ENCODE assay signal across 8 cellular contexts in genomic region chr14:52791204-52792096, GRCh38. TPM values are rescaled to one million over a fixed set of nuclear protein-coding genes. Genes with fewer than 3 reads are reported as not detected.
DNase-seq lines count a peak whose midpoint lies in the region; ATAC-seq, FAIRE-seq and TF ChIP-seq lines count a peak whose summit lies in the region.

GNPNAT1 (minus strand) TSS chr14:52791607; CDS start chr14:52784650, 6,957 bp downstream.

- peak in 1 of 2 donors; percentile 74 for TF ChIP-seq POLR2A in thyroid gland (IDR thresholded peaks at IDR 0.05)

- peak within 1 kb of the TSS; percentile 94 for H3K4me3 Mint-ChIP-seq in activated naive CD8-positive, alpha-beta T cell treated with anti-CD3 and anti-CD28 coated beads, Interleukin-2, amount 50 U/mL, for 24 hours

- intact Hi-C loops in Right ventricle myocardium superior (cut with DNase I) (no loop called here), pancreas (cut with DNase I) (no loop called here), thyroid gland (cut with DNase I) (no loop called here)

- no peaks in the 10 kb centered on the region for H3K27me3 ChIP-seq in pancreas
- H3K27me3 ChIP-seq in thyroid gland: no peaks in the 10 kb centered on the region

- DNase-seq in GM12865 (ENCODE audit: low read depth) (peak; percentile 94), NCI-H1417 (lab: John Stamatoyannopoulos, UW) (peak; percentile 95 to 100 (median 100)), SW480 (ENCODE audit: low spot score) (peak; percentile 86), Right ventricle myocardium superior (peak; percentile 90), pancreas (peak; percentile 89 to 96 (median 94)), thyroid gland (peak; percentile 80 to 81)
- DNase-seq in activated naive CD8-positive, alpha-beta T cell treated with anti-CD3 and anti-CD28 coated beads, Interleukin-2, amount 50 U/mL, for 24 hours: peak; percentile 79

- H3K27ac Mint-ChIP-seq in activated naive CD8-positive, alpha-beta T cell treated with anti-CD3 and anti-CD28 coated beads, Interleukin-2, amount 50 U/mL, for 24 hours: peak within 1 kb of the TSS; percentile 70

- H3K27me3 Mint-ChIP-seq in activated naive CD8-positive, alpha-beta T cell treated with anti-CD3 and anti-CD28 coated beads, Interleukin-2, amount 50 U/mL, for 24 hours: no peaks in the 10 kb centered on the region

- H3K4me1 Mint-ChIP-seq in activated naive CD8-positive, alpha-beta T cell treated with anti-CD3 and anti-CD28 coated beads, Interleukin-2, amount 50 U/mL, for 24 hours: peaks cover 32% of the 10 kb centered on the region

- no peak for FAIRE-seq in pancreas (lab: Jason Lieb, UNC)

- H3K36me3 Mint-ChIP-seq in activated naive CD8-positive, alpha-beta T cell treated with anti-CD3 and anti-CD28 coated beads, Interleukin-2, amount 50 U/mL, for 24 hours (ENCODE audit: low read depth): peaks cover 1% of the 10 kb centered on the region

- H3K4me1 ChIP-seq in pancreas: peaks cover 7 to 20% (median 12%) of the 10 kb centered on the region in 3 donors
- peaks cover 0 to 8% of the 10 kb centered on the region in 2 donors for H3K4me1 ChIP-seq in thyroid gland

- H3K9me3 Mint-ChIP-seq in activated naive CD8-positive, alpha-beta T cell treated with anti-CD3 and anti-CD28 coated beads, Interleukin-2, amount 50 U/mL, for 24 hours: no peaks in the 10 kb centered on the region

- peak within 1 kb of the TSS; percentile 72 for H3K4me3 ChIP-seq in GM12865 (ENCODE audit: low read depth, low read length)
- peak within 1 kb of the TSS; percentile 57 to 73 (median 68) for H3K4me3 ChIP-seq in pancreas
- H3K4me3 ChIP-seq in thyroid gland (replicated peaks in 1 of 3): peak within 1 kb of the TSS; percentile 50 to 56 (median 53)

- ATAC-seq in HG02759 (IDR thresholded peaks at IDR 0.05; ENCODE audit: unreplicated experiment) (peak; percentile 93), Right ventricle myocardium superior (ENCODE audit: poor library complexity) (peak; percentile 98), pancreas (peak; percentile 90 to 94 (median 92))
- ATAC-seq in activated naive CD8-positive, alpha-beta T cell treated with anti-CD3 and anti-CD28 coated beads, Interleukin-2, amount 50 U/mL, for 24 hours: peak; percentile 95

- H3K36me3 ChIP-seq in pancreas (no peaks in the 10 kb centered on the region), thyroid gland (no peaks in the 10 kb centered on the region)

- H3K9me3 ChIP-seq in pancreas (no peaks in the 10 kb centered on the region), thyroid gland (no peaks in the 10 kb centered on the region)

- H3K27ac ChIP-seq in pancreas: peak within 1 kb of the TSS; percentile 91 to 96 (median 94)
- H3K27ac ChIP-seq in thyroid gland: peak within 1 kb of the TSS; percentile 73 to 85 (median 78)

- WGBS in pancreas, 2 donors: 0 to 1% methylated on average over 57 to 75 of the region's 75 CpGs
- WGBS in thyroid gland, 2 donors: 8 to 9% methylated on average over 18 to 39 of the region's 75 CpGs

- TF ChIP-seq CTCF in GM12865 (IDR thresholded peaks at IDR 0.05; ENCODE audit: insufficient read depth, low read depth, low read length, missing control alignments): no peak
- no peak for TF ChIP-seq CTCF in pancreas (IDR thresholded peaks at IDR 0.05)
- no peak for TF ChIP-seq CTCF in thyroid gland (IDR thresholded peaks at IDR 0.05)

RNA-seq across cellular contexts. Expression of gene GNPNAT1, which starts in this region (rescaled TPM):
- 5.8 TPM for total RNA-seq in Right ventricle myocardium superior
- 10 to 100 TPM; 15.8 to 26.9 (median 18.5) TPM for total RNA-seq in pancreas
- polyA plus RNA-seq in pancreas: 1 to 10 TPM; 8.1 to 9.5 TPM
- 10 to 100 TPM; 10.3 to 11.7 (median 10.6) TPM for total RNA-seq in thyroid gland

Comparison
In these comparisons a context has a peak if more than half of its experiments do, and no peak if none do; other contexts are left out.
1. Peak in every context shown above with its lines: DNase-seq, ATAC-seq, H3K4me3 ChIP-seq and H3K27ac ChIP-seq.